Comparison of ENCODE assay signal across 8 cellular contexts in genomic region chr14:73784065-73784987, GRCh38.
A peak's percentile ranks its signal among the peaks of the same experiment; 100 is the strongest.
DNase-seq lines count a peak whose midpoint lies in the region; ATAC-seq and TF ChIP-seq lines count a peak whose summit lies in the region.

No MANE protein-coding gene starts in this region.

- no peaks in the 10 kb centered on the region for H3K9me3 Mint-ChIP-seq in mesothelial cell of epicardium

- peaks cover 59% of the 10 kb centered on the region for H3K4me1 Mint-ChIP-seq in mesothelial cell of epicardium

- no peaks in the 10 kb centered on the region for H3K27me3 ChIP-seq in A673 (replicated peaks; ENCODE audit: insufficient read depth, low read depth, low read length, poor library complexity)
- H3K27me3 ChIP-seq in brain microvascular endothelial cell (replicated peaks) = no peaks in the 10 kb centered on the region

- peak overlapping the region; percentile 86 for H3K4me3 Mint-ChIP-seq in mesothelial cell of epicardium

- peaks cover 36% of the 10 kb centered on the region for H3K4me1 ChIP-seq in A673 (ENCODE audit: insufficient read depth, low read length, poor library complexity, severe bottlenecking)

- DNase-seq in A673 (ENCODE audit: low spot score) (no peak), KG1 (lab: John Stamatoyannopoulos, UW) (peak; percentile 46), brain microvascular endothelial cell (no peak), mesothelial cell of epicardium (ENCODE audit: low spot score in 2 of 2, unreplicated experiment in 2 of 2) (no peak), dermis blood vessel endothelial cell (no peak), mucosa of gallbladder (ENCODE audit: low spot score) (no peak)

- peak overlapping the region; percentile 98 for H3K27ac Mint-ChIP-seq in mesothelial cell of epicardium

- ATAC-seq in HG03139 (IDR thresholded peaks at IDR 0.05; ENCODE audit: unreplicated experiment) = no peak
- no peak for ATAC-seq in GM21526 (IDR thresholded peaks at IDR 0.05; ENCODE audit: low FRiP score, unreplicated experiment)

- H3K9me3 ChIP-seq in A673 (ENCODE audit: low read depth, low read length, poor library complexity, severe bottlenecking) = no peaks in the 10 kb centered on the region

- POLR2A ChIA-PET in A673 (lab: Charles Lee; ENCODE audit: low non-redundant PET) = no interaction called here

- TF ChIP-seq CTCF in A673 (conservative IDR thresholded peaks at IDR 0.05; ENCODE audit: low read depth, low read length) (no peak), brain microvascular endothelial cell (IDR thresholded peaks at IDR 0.05; ENCODE audit: low read depth, low read length, missing control alignments) (no peak), mesothelial cell of epicardium (IDR thresholded peaks at IDR 0.05; ENCODE audit: unreplicated experiment) (no peak)

- H3K27ac ChIP-seq in A673 (ENCODE audit: low read depth, low read length, poor library complexity, severe bottlenecking) = peak overlapping the region; percentile 86
- H3K27ac ChIP-seq in brain microvascular endothelial cell = peak overlapping the region; percentile 96

- BruUV-seq in A673 (replicated peaks; lab: Mats Ljungman, UMichigan) = no TSS peak

- in situ Hi-C loops in brain microvascular endothelial cell (cut with HindIII; ENCODE audit: low pct_ligation_motif_present, low sequenced_read_pairs) = no loop called here

- H3K27me3 Mint-ChIP-seq in mesothelial cell of epicardium (ENCODE audit: low read depth) = no peaks in the 10 kb centered on the region

- intact Hi-C loops in A673 (cut with micrococcal nuclease; ENCODE audit: unreplicated experiment) = no loop called here

- H3K36me3 Mint-ChIP-seq in mesothelial cell of epicardium = peaks cover 6% of the 10 kb centered on the region

- CTCF ChIA-PET in A673 (lab: Charles Lee) = interaction anchor here (0.5 kb wide), 1 partner anchor 213 kb away, joined by 5 read pairs; no protein-coding TSS in a partner anchor

- H3K36me3 ChIP-seq in A673 (ENCODE audit: insufficient read depth, low read length, poor library complexity, severe bottlenecking) (no peaks in the 10 kb centered on the region), brain microvascular endothelial cell (replicated peaks) (no peaks in the 10 kb centered on the region)

- H3K4me3 ChIP-seq in A673 (ENCODE audit: low read depth, low read length, poor library complexity, severe bottlenecking) = no peak overlapping the region
- H3K4me3 ChIP-seq in brain microvascular endothelial cell (ENCODE audit: low read depth, low read length) = no peak overlapping the region
